In genomic region chr1:41382531-41383090, GRCh38 we compare ENCODE assay signal across 8 cellular contexts. TPM values are rescaled to one million over a fixed set of nuclear protein-coding genes. Genes with fewer than 3 reads are reported as not detected.
DNase-seq lines count a peak whose midpoint lies in the region; ATAC-seq and TF ChIP-seq lines count a peak whose summit lies in the region.

No MANE protein-coding gene starts in this region.

- H3K4me1 Mint-ChIP-seq in activated T-cell treated with anti-CD3 and anti-CD28 coated beads, Interleukin-2, amount 50 U/mL, for 24 hours (ENCODE audit: low read depth) = peaks cover 13% of the 10 kb centered on the region

- H3K27ac Mint-ChIP-seq in activated T-cell treated with anti-CD3 and anti-CD28 coated beads, Interleukin-2, amount 50 U/mL, for 24 hours = no peak overlapping the region

- DNase-seq in activated T-cell treated with anti-CD3 and anti-CD28 coated beads, Interleukin-2, amount 50 U/mL, for 24 hours = no peak
- no peak for DNase-seq in activated T-cell treated with anti-CD3 and anti-CD28 coated beads, Interleukin-2, amount 50 U/mL, for 1 hour
- DNase-seq in body of pancreas (peak; percentile 41 to 59 (median 45)), left lung (peak in 1 of 2 donors; percentile 69), upper lobe of right lung (peak; percentile 82), SJCRH30 (no peak)

- H3K4me3 Mint-ChIP-seq in activated T-cell treated with anti-CD3 and anti-CD28 coated beads, Interleukin-2, amount 50 U/mL, for 24 hours = peak overlapping the region; percentile 27

- TF ChIP-seq CTCF in body of pancreas (IDR thresholded peaks at IDR 0.05) (no peak), left lung (IDR thresholded peaks at IDR 0.05) (no peak), upper lobe of right lung (IDR thresholded peaks at IDR 0.05) (no peak)

- no peaks in the 10 kb centered on the region for H3K9me3 ChIP-seq in body of pancreas
- no peaks in the 10 kb centered on the region for H3K9me3 ChIP-seq in left lung
- H3K9me3 ChIP-seq in upper lobe of right lung = no peaks in the 10 kb centered on the region
- H3K9me3 ChIP-seq in SJCRH30 (replicated peaks) = no peaks in the 10 kb centered on the region

- H3K36me3 ChIP-seq in body of pancreas (replicated peaks in 1 of 2; ENCODE audit: insufficient read depth in 1 of 2, low read depth in 2 of 2) (no peaks in the 10 kb centered on the region), left lung (no peaks in the 10 kb centered on the region), upper lobe of right lung (no peaks in the 10 kb centered on the region), SJCRH30 (peaks cover 7% of the 10 kb centered on the region)

- H3K27me3 ChIP-seq in body of pancreas (no peaks in the 10 kb centered on the region), left lung (peaks cover 0 to 62% of the 10 kb centered on the region in 2 donors), upper lobe of right lung (peaks cover 4% of the 10 kb centered on the region), SJCRH30 (no peaks in the 10 kb centered on the region)

- 8 to 28% methylated on average over 10 to 37 of the region's 40 CpGs for WGBS in body of pancreas, 2 donors

- ATAC-seq in body of pancreas (peak; percentile 60), left lung (peak; percentile 86), upper lobe of right lung (peak; percentile 72), GM18870 (IDR thresholded peaks at IDR 0.05; ENCODE audit: unreplicated experiment) (no peak), GM18909 (IDR thresholded peaks at IDR 0.05; ENCODE audit: poor library complexity, unreplicated experiment) (no peak)

- H3K4me1 ChIP-seq in body of pancreas (peaks cover 55% of the 10 kb centered on the region), left lung (peaks cover 4 to 36% of the 10 kb centered on the region in 2 donors), upper lobe of right lung (peaks cover 21% of the 10 kb centered on the region), SJCRH30 (peaks cover 35% of the 10 kb centered on the region)

- H3K36me3 Mint-ChIP-seq in activated T-cell treated with anti-CD3 and anti-CD28 coated beads, Interleukin-2, amount 50 U/mL, for 24 hours (ENCODE audit: low read depth) = no peaks in the 10 kb centered on the region

- intact Hi-C loops in body of pancreas (cut with DNase I) (no loop called here), left lung (cut with DNase I) (no loop called here), upper lobe of right lung (cut with DNase I) (no loop called here)

- H3K4me3 ChIP-seq in body of pancreas = no peak overlapping the region
- H3K4me3 ChIP-seq in left lung = peak overlapping the region; percentile 33 to 56
- peak overlapping the region; percentile 56 for H3K4me3 ChIP-seq in upper lobe of right lung
- no peak overlapping the region for H3K4me3 ChIP-seq in SJCRH30

- TF ChIP-seq POLR2A in body of pancreas (IDR thresholded peaks at IDR 0.05) = peak in 2 of 3 donors; percentile 10 to 21

- no peaks in the 10 kb centered on the region for H3K9me3 Mint-ChIP-seq in activated T-cell treated with anti-CD3 and anti-CD28 coated beads, Interleukin-2, amount 50 U/mL, for 24 hours

- H3K27ac ChIP-seq in body of pancreas (peak overlapping the region; percentile 59 to 91 (median 72)), left lung (peak overlapping the region; percentile 78 to 79), upper lobe of right lung (peak overlapping the region; percentile 85), SJCRH30 (no peak overlapping the region)

- peaks cover 74% of the 10 kb centered on the region for H3K27me3 Mint-ChIP-seq in activated T-cell treated with anti-CD3 and anti-CD28 coated beads, Interleukin-2, amount 50 U/mL, for 24 hours

RNA-seq across cellular contexts. Expression of gene FOXO6, which starts 21.4 kb away (rescaled TPM):
- total RNA-seq in body of pancreas = 1 to 10 TPM; 1.0 to 2.3 TPM
- 1 to 10 TPM in 1 of 2 donors, under 1 TPM in 1; 0.63 to 1.0 TPM for total RNA-seq in left lung
- 0.43 TPM for total RNA-seq in upper lobe of right lung
- 11.9 and 12.9 TPM in 2 replicates for total RNA-seq in SJCRH30 (2014; rRNA removed; shearing (Covaris generic))

Comparison
In these comparisons a context has a peak if more than half of its experiments do, and no peak if none do; other contexts are left out.
1. DNase-seq: peak in body of pancreas (4 of 4) and upper lobe of right lung (single experiment); none in activated T-cell treated with anti-CD3 and anti-CD28 coated beads, Interleukin-2, amount 50 U/mL, for 24 hours (single experiment), activated T-cell treated with anti-CD3 and anti-CD28 coated beads, Interleukin-2, amount 50 U/mL, for 1 hour (single experiment) and SJCRH30 (0 of 2).
2. ATAC-seq: peak in body of pancreas (single experiment), left lung (single experiment) and upper lobe of right lung (single experiment); none in GM18870 (single experiment) and GM18909 (single experiment).
3. H3K4me3 ChIP-seq: peak in left lung (2 of 2) and upper lobe of right lung (single experiment); none in body of pancreas (0 of 2) and SJCRH30 (single experiment).